Comparison of ENCODE assay signal across 13 cellular contexts in the genomic region with DNA sequence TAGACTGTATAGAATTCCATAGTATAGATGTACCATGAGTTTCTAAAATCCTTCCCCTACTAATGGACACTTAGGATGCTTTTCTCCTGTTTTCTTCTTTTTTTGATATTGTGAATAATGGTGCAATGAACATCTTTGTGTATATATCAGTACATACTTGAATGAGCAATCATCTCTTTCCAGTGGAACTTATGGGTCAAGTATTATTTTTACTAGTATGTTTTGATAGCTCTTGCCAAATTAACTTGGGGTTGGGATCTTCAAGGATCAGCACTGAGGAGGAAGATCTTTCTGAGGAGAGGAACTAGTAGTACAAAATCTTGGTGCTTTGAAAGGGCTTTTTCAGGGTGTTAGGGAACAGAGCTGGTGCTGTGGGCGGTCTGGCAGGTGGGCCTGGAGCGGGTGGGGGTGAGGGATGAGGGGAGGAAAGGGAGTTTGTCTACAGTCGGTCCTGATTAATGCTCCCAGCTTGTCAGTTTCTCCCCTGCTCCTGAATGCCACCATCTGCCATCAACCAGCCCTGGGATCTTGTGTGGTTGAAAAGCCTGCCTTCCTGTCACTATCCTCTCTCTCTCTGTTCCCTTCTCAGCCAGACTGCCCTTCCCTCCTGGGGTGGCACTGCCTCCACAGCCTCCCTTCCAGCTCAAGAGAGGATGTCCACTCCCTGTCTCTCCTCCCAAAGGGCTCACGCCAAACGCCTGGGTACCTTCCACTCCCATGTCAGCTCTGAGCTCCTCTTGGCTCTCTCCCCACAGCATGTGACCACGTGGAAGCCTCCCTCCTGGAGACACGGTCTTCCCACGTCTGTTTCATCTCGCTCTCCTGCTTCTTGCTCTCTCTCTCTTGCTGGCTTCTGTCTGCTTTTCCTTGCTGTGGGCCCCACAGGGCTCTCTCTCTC.
DNase-seq lines count a peak whose midpoint lies in the region; ATAC-seq and TF ChIP-seq lines count a peak whose summit lies in the region.
"Had no signal": no experiment of that assay in that cellular context is flagged by ENCODE, and none has a peak within 500 bp of the region (broad histone marks: within the 10 kb centered on the region; RNA-seq: fewer than 3 reads in every experiment).

No MANE protein-coding gene starts in this region.

- no peaks in the 10 kb centered on the region for H3K27me3 ChIP-seq in dorsolateral prefrontal cortex
- no peaks in the 10 kb centered on the region for H3K27me3 ChIP-seq in upper lobe of right lung

- H3K27ac Mint-ChIP-seq in activated CD8-positive, alpha-beta memory T cell treated with anti-CD3 and anti-CD28 coated beads, Interleukin-2, amount 10 ng/mL, durations not matched to agents 7 days and 5 days: no peak overlapping the region
- no peak overlapping the region for H3K27ac Mint-ChIP-seq in naive thymus-derived CD8-positive, alpha-beta T cell
- H3K27ac Mint-ChIP-seq: activated naive CD4-positive, alpha-beta T cell treated with anti-CD3 and anti-CD28 coated beads, Interleukin-2, amount 50 U/mL, for 24 hours; CD8-positive, alpha-beta memory T cell had no signal

- H3K9me3 Mint-ChIP-seq in activated CD8-positive, alpha-beta memory T cell treated with anti-CD3 and anti-CD28 coated beads, Interleukin-2, amount 10 ng/mL, durations not matched to agents 7 days and 5 days (ENCODE audit: low read depth): no peaks in the 10 kb centered on the region
- H3K9me3 Mint-ChIP-seq in naive thymus-derived CD8-positive, alpha-beta T cell: no peaks in the 10 kb centered on the region
- H3K9me3 Mint-ChIP-seq: activated naive CD4-positive, alpha-beta T cell treated with anti-CD3 and anti-CD28 coated beads, Interleukin-2, amount 50 U/mL, for 24 hours had no signal

- CTCF ChIA-PET in activated CD8-positive, alpha-beta memory T cell treated with anti-CD3 and anti-CD28 coated beads, Interleukin-2, amount 10 ng/mL, durations not matched to agents 7 days and 5 days (lab: Charles Lee): no interaction called here

- peak; percentile 19 for DNase-seq in activated CD8-positive, alpha-beta memory T cell treated with anti-CD3 and anti-CD28 coated beads, Interleukin-2, amount 10 ng/mL, durations not matched to agents 7 days and 5 days
- DNase-seq in activated CD8-positive, alpha-beta memory T cell treated with anti-CD3 and anti-CD28 coated beads for 24 hours: no peak
- DNase-seq in dorsolateral prefrontal cortex: peak in 7 of 10 donors; percentile 36 to 85 (median 67)
- DNase-seq in left kidney (ENCODE audit: low read depth, low spot score): peak; percentile 49
- peak; percentile 53 for DNase-seq in upper lobe of right lung
- no peak for DNase-seq in dedifferentiated amniotic fluid mesenchymal stem cell (ENCODE audit: extremely low spot score)
- no peak for DNase-seq in naive thymus-derived CD8-positive, alpha-beta T cell
- DNase-seq: CD8-positive, alpha-beta memory T cell; NCI-H1092 treated with DMSO at 0.1 percent for 48 hours; NCI-H510A; T1000 had no signal

- H3K27ac ChIP-seq in dorsolateral prefrontal cortex: peak overlapping the region in 45 of 59 donors; percentile 8 to 84 (median 62)
- no peak overlapping the region for H3K27ac ChIP-seq in upper lobe of right lung

- intact Hi-C loops in dorsolateral prefrontal cortex (cut with DNase I) (no loop called here), upper lobe of right lung (cut with DNase I) (no loop called here)

- no peaks in the 10 kb centered on the region for H3K36me3 ChIP-seq in upper lobe of right lung

- no peaks in the 10 kb centered on the region for H3K9me3 ChIP-seq in upper lobe of right lung

- H3K4me3 Mint-ChIP-seq in activated CD8-positive, alpha-beta memory T cell treated with anti-CD3 and anti-CD28 coated beads, Interleukin-2, amount 10 ng/mL, durations not matched to agents 7 days and 5 days: no peak overlapping the region
- no peak overlapping the region for H3K4me3 Mint-ChIP-seq in naive thymus-derived CD8-positive, alpha-beta T cell
- H3K4me3 Mint-ChIP-seq: activated naive CD4-positive, alpha-beta T cell treated with anti-CD3 and anti-CD28 coated beads, Interleukin-2, amount 50 U/mL, for 24 hours; CD8-positive, alpha-beta memory T cell had no signal

- no peak for TF ChIP-seq CTCF in dorsolateral prefrontal cortex (IDR thresholded peaks at IDR 0.05 in 54 of 56, conservative IDR thresholded peaks at IDR 0.05 in 2 of 56; ENCODE audit: low read depth in 1 of 56, partially characterized antibody in 56 of 56)
- no peak for TF ChIP-seq CTCF in upper lobe of right lung (IDR thresholded peaks at IDR 0.05)

- POLR2A ChIA-PET in naive thymus-derived CD8-positive, alpha-beta T cell (lab: Charles Lee): no interaction called here

- no peak overlapping the region for H3K4me3 ChIP-seq in dorsolateral prefrontal cortex
- no peak overlapping the region for H3K4me3 ChIP-seq in upper lobe of right lung

- no peaks in the 10 kb centered on the region for H3K27me3 Mint-ChIP-seq in activated CD8-positive, alpha-beta memory T cell treated with anti-CD3 and anti-CD28 coated beads, Interleukin-2, amount 10 ng/mL, durations not matched to agents 7 days and 5 days
- no peaks in the 10 kb centered on the region for H3K27me3 Mint-ChIP-seq in naive thymus-derived CD8-positive, alpha-beta T cell
- H3K27me3 Mint-ChIP-seq: activated naive CD4-positive, alpha-beta T cell treated with anti-CD3 and anti-CD28 coated beads, Interleukin-2, amount 50 U/mL, for 24 hours had no signal

- peaks cover 8% of the 10 kb centered on the region for H3K4me1 Mint-ChIP-seq in activated CD8-positive, alpha-beta memory T cell treated with anti-CD3 and anti-CD28 coated beads, Interleukin-2, amount 10 ng/mL, durations not matched to agents 7 days and 5 days
- no peaks in the 10 kb centered on the region for H3K4me1 Mint-ChIP-seq in naive thymus-derived CD8-positive, alpha-beta T cell
- H3K4me1 Mint-ChIP-seq: activated naive CD4-positive, alpha-beta T cell treated with anti-CD3 and anti-CD28 coated beads, Interleukin-2, amount 50 U/mL, for 24 hours; CD8-positive, alpha-beta memory T cell had no signal

- no peaks in the 10 kb centered on the region for H3K4me1 ChIP-seq in upper lobe of right lung

- no peaks in the 10 kb centered on the region for H3K36me3 Mint-ChIP-seq in activated CD8-positive, alpha-beta memory T cell treated with anti-CD3 and anti-CD28 coated beads, Interleukin-2, amount 10 ng/mL, durations not matched to agents 7 days and 5 days
- H3K36me3 Mint-ChIP-seq in naive thymus-derived CD8-positive, alpha-beta T cell: no peaks in the 10 kb centered on the region
- H3K36me3 Mint-ChIP-seq: CD8-positive, alpha-beta memory T cell had no signal

- no peak for ATAC-seq in activated CD8-positive, alpha-beta memory T cell treated with anti-CD3 and anti-CD28 coated beads, Interleukin-2, amount 10 ng/mL, durations not matched to agents 7 days and 5 days
- ATAC-seq in upper lobe of right lung: no peak
- ATAC-seq in HG02938 (IDR thresholded peaks at IDR 0.05; ENCODE audit: unreplicated experiment): no peak
- ATAC-seq in naive thymus-derived CD8-positive, alpha-beta T cell: no peak

Comparison
In these comparisons a context has a peak if more than half of its experiments do, and no peak if none do; other contexts are left out.
1. DNase-seq: peak in activated CD8-positive, alpha-beta memory T cell treated with anti-CD3 and anti-CD28 coated beads, Interleukin-2, amount 10 ng/mL, durations not matched to agents 7 days and 5 days (single experiment), dorsolateral prefrontal cortex (7 of 10), left kidney (single experiment) and upper lobe of right lung (single experiment); none in activated CD8-positive, alpha-beta memory T cell treated with anti-CD3 and anti-CD28 coated beads for 24 hours (single experiment), dedifferentiated amniotic fluid mesenchymal stem cell (single experiment) and naive thymus-derived CD8-positive, alpha-beta T cell (0 of 10).